Comparison of ENCODE assay signal across 1 cellular context in the genomic region with DNA sequence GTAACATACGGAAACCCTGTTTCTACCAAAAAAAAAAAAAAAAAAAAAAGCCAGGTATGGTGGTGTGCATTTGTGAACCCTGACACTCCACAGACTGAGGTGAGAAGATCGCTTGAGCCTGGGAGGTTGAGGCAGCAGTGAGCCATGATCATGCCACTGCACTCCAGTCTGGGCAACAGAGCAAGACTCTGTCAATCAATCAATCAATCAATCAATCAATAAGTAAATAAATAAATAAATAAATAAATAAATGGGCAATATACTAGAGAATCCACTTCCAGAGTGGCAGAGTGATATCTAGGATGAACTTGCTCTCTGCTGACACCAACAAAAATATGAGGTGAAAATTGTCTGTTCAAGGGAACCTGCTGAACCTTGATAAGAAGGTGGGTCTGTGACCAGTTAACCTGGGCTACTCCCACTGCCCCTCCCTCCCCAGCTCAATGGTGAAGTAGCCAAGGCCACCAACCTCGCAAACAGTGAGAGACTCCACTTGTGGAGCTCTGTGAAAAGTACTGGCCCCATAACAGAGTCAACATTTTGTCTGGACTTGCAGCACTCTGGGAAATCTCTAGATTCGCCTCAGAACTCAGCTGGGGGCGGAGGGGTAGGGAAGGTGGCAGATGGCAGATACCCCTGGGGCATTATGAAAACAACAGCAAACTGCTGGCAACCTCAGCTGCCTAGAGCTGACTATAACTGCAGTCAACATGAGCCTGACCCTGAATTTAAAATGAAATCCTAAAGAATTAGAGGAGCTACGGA.
TF ChIP-seq lines count a peak whose summit lies in the region.

No MANE protein-coding gene starts in this region.

TF ChIP-seq in K562, 482 proteins besides CTCF, POLR2A, EP300 and RAD21 (continued from another document):
- TF ChIP-seq, protein P1, sequence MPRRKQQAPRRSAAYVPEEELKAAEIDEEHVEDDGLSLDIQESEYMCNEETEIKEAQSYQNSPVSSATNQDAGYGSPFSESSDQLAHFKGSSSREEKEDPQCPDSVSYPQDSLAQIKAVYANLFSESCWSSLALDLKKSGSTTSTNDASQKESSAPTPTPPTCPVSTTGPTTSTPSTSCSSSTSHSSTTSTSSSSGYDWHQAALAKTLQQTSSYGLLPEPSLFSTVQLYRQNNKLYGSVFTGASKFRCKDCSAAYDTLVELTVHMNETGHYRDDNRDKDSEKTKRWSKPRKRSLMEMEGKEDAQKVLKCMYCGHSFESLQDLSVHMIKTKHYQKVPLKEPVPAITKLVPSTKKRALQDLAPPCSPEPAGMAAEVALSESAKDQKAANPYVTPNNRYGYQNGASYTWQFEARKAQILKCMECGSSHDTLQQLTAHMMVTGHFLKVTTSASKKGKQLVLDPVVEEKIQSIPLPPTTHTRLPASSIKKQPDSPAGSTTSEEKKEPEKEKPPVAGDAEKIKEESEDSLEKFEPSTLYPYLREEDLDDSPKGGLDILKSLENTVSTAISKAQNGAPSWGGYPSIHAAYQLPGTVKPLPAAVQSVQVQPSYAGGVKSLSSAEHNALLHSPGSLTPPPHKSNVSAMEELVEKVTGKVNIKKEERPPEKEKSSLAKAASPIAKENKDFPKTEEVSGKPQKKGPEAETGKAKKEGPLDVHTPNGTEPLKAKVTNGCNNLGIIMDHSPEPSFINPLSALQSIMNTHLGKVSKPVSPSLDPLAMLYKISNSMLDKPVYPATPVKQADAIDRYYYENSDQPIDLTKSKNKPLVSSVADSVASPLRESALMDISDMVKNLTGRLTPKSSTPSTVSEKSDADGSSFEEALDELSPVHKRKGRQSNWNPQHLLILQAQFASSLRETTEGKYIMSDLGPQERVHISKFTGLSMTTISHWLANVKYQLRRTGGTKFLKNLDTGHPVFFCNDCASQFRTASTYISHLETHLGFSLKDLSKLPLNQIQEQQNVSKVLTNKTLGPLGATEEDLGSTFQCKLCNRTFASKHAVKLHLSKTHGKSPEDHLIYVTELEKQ (CRISPR knock-in tag; IDR thresholded peaks at IDR 0.05), result no peak
- TF ChIP-seq ZEB2 (IDR thresholded peaks at IDR 0.05), result peak; percentile 40; the same call in 1 of the 2 replicates
- TF ChIP-seq, protein P2, sequence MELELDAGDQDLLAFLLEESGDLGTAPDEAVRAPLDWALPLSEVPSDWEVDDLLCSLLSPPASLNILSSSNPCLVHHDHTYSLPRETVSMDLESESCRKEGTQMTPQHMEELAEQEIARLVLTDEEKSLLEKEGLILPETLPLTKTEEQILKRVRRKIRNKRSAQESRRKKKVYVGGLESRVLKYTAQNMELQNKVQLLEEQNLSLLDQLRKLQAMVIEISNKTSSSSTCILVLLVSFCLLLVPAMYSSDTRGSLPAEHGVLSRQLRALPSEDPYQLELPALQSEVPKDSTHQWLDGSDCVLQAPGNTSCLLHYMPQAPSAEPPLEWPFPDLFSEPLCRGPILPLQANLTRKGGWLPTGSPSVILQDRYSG (tag; conservative IDR thresholded peaks at IDR 0.05; ENCODE audit: low read depth), result no peak
- TF ChIP-seq PURB (CRISPR knock-in tag; IDR thresholded peaks at IDR 0.05; ENCODE audit: low read depth), result no peak
- TF ChIP-seq ADNP (tag; IDR thresholded peaks at IDR 0.05), result no peak
- TF ChIP-seq, protein P3, sequence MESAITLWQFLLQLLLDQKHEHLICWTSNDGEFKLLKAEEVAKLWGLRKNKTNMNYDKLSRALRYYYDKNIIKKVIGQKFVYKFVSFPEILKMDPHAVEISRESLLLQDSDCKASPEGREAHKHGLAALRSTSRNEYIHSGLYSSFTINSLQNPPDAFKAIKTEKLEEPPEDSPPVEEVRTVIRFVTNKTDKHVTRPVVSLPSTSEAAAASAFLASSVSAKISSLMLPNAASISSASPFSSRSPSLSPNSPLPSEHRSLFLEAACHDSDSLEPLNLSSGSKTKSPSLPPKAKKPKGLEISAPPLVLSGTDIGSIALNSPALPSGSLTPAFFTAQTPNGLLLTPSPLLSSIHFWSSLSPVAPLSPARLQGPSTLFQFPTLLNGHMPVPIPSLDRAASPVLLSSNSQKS (CRISPR knock-in tag; IDR thresholded peaks at IDR 0.05), result no peak
- peak; percentile 65 for TF ChIP-seq ARID1B (IDR thresholded peaks at IDR 0.05)
- TF ChIP-seq ZBTB7A (IDR thresholded peaks at IDR 0.05; ENCODE audit: borderline replicate concordance, control insufficient read depth, low read depth, low read length), result peak; percentile 27; the same call in 1 of the 2 replicates
- TF ChIP-seq, protein P4, sequence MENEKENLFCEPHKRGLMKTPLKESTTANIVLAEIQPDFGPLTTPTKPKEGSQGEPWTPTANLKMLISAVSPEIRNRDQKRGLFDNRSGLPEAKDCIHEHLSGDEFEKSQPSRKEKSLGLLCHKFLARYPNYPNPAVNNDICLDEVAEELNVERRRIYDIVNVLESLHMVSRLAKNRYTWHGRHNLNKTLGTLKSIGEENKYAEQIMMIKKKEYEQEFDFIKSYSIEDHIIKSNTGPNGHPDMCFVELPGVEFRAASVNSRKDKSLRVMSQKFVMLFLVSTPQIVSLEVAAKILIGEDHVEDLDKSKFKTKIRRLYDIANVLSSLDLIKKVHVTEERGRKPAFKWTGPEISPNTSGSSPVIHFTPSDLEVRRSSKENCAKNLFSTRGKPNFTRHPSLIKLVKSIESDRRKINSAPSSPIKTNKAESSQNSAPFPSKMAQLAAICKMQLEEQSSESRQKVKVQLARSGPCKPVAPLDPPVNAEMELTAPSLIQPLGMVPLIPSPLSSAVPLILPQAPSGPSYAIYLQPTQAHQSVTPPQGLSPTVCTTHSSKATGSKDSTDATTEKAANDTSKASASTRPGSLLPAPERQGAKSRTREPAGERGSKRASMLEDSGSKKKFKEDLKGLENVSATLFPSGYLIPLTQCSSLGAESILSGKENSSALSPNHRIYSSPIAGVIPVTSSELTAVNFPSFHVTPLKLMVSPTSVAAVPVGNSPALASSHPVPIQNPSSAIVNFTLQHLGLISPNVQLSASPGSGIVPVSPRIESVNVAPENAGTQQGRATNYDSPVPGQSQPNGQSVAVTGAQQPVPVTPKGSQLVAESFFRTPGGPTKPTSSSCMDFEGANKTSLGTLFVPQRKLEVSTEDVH (IDR thresholded peaks at IDR 0.05; ENCODE audit: low read depth, partially characterized antibody), result no peak
- TF ChIP-seq TEAD4 (IDR thresholded peaks at IDR 0.05; ENCODE audit: low read length), result peak; percentile 42; the same call in 1 of the 2 replicates
- no peak for TF ChIP-seq TEAD4 (CRISPR knock-in tag; IDR thresholded peaks at IDR 0.05; ENCODE audit: borderline replicate concordance)
- no peak for TF ChIP-seq MYC (IDR thresholded peaks at IDR 0.05; ENCODE audit: low read depth, low read length)
- TF ChIP-seq MYC (CRISPR knock-in tag; IDR thresholded peaks at IDR 0.05; ENCODE audit: borderline replicate concordance, low read depth), result no peak
- TF ChIP-seq, protein P5, sequence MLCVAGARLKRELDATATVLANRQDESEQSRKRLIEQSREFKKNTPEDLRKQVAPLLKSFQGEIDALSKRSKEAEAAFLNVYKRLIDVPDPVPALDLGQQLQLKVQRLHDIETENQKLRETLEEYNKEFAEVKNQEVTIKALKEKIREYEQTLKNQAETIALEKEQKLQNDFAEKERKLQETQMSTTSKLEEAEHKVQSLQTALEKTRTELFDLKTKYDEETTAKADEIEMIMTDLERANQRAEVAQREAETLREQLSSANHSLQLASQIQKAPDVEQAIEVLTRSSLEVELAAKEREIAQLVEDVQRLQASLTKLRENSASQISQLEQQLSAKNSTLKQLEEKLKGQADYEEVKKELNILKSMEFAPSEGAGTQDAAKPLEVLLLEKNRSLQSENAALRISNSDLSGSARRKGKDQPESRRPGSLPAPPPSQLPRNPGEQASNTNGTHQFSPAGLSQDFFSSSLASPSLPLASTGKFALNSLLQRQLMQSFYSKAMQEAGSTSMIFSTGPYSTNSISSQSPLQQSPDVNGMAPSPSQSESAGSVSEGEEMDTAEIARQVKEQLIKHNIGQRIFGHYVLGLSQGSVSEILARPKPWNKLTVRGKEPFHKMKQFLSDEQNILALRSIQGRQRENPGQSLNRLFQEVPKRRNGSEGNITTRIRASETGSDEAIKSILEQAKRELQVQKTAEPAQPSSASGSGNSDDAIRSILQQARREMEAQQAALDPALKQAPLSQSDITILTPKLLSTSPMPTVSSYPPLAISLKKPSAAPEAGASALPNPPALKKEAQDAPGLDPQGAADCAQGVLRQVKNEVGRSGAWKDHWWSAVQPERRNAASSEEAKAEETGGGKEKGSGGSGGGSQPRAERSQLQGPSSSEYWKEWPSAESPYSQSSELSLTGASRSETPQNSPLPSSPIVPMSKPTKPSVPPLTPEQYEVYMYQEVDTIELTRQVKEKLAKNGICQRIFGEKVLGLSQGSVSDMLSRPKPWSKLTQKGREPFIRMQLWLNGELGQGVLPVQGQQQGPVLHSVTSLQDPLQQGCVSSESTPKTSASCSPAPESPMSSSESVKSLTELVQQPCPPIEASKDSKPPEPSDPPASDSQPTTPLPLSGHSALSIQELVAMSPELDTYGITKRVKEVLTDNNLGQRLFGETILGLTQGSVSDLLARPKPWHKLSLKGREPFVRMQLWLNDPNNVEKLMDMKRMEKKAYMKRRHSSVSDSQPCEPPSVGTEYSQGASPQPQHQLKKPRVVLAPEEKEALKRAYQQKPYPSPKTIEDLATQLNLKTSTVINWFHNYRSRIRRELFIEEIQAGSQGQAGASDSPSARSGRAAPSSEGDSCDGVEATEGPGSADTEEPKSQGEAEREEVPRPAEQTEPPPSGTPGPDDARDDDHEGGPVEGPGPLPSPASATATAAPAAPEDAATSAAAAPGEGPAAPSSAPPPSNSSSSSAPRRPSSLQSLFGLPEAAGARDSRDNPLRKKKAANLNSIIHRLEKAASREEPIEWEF (CRISPR knock-in tag; IDR thresholded peaks at IDR 0.05), result peak; percentile 92
- 0 out of 4 replicates have a peak, but pooled peaks of 1 of the 2 experiments have one; percentile 27 for TF ChIP-seq SIN3A (IDR thresholded peaks at IDR 0.05; ENCODE audit: borderline replicate concordance in 2 of 2, control insufficient read depth in 1 of 2, low read depth in 2 of 2, low read length in 2 of 2)
- peak; percentile 76 for TF ChIP-seq TCF3 (CRISPR knock-in tag; IDR thresholded peaks at IDR 0.05)
- TF ChIP-seq, protein P6, sequence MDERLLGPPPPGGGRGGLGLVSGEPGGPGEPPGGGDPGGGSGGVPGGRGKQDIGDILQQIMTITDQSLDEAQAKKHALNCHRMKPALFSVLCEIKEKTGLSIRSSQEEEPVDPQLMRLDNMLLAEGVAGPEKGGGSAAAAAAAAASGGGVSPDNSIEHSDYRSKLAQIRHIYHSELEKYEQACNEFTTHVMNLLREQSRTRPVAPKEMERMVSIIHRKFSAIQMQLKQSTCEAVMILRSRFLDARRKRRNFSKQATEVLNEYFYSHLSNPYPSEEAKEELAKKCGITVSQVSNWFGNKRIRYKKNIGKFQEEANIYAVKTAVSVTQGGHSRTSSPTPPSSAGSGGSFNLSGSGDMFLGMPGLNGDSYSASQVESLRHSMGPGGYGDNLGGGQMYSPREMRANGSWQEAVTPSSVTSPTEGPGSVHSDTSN (CRISPR knock-in tag; IDR thresholded peaks at IDR 0.05; ENCODE audit: low read depth), result no peak
- TF ChIP-seq, protein P6 (tag; conservative IDR thresholded peaks at IDR 0.05; ENCODE audit: low read depth), result 0 out of 2 replicates have a peak, but pooled peaks have one; percentile 52
- peak; percentile 40 for TF ChIP-seq MEIS2 (IDR thresholded peaks at IDR 0.05; ENCODE audit: partially characterized antibody)
- peak; percentile 31; the same call in 1 of the 2 replicates for TF ChIP-seq ZKSCAN1 (IDR thresholded peaks at IDR 0.05; ENCODE audit: low read depth, low read length)
- TF ChIP-seq, protein P7, sequence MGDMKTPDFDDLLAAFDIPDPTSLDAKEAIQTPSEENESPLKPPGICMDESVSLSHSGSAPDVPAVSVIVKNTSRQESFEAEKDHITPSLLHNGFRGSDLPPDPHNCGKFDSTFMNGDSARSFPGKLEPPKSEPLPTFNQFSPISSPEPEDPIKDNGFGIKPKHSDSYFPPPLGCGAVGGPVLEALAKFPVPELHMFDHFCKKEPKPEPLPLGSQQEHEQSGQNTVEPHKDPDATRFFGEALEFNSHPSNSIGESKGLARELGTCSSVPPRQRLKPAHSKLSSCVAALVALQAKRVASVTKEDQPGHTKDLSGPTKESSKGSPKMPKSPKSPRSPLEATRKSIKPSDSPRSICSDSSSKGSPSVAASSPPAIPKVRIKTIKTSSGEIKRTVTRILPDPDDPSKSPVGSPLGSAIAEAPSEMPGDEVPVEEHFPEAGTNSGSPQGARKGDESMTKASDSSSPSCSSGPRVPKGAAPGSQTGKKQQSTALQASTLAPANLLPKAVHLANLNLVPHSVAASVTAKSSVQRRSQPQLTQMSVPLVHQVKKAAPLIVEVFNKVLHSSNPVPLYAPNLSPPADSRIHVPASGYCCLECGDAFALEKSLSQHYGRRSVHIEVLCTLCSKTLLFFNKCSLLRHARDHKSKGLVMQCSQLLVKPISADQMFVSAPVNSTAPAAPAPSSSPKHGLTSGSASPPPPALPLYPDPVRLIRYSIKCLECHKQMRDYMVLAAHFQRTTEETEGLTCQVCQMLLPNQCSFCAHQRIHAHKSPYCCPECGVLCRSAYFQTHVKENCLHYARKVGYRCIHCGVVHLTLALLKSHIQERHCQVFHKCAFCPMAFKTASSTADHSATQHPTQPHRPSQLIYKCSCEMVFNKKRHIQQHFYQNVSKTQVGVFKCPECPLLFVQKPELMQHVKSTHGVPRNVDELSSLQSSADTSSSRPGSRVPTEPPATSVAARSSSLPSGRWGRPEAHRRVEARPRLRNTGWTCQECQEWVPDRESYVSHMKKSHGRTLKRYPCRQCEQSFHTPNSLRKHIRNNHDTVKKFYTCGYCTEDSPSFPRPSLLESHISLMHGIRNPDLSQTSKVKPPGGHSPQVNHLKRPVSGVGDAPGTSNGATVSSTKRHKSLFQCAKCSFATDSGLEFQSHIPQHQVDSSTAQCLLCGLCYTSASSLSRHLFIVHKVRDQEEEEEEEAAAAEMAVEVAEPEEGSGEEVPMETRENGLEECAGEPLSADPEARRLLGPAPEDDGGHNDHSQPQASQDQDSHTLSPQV (IDR thresholded peaks at IDR 0.05), result 0 out of 2 replicates have a peak, but pooled peaks have one; percentile 39
- TF ChIP-seq MCM2 (IDR thresholded peaks at IDR 0.05; ENCODE audit: low read depth), result no peak
- TF ChIP-seq POLR2AphosphoS5 (IDR thresholded peaks at IDR 0.05; ENCODE audit: control insufficient read depth, insufficient read depth, low read depth, low read length), result peak; percentile 46; the same call in 1 of the 2 replicates
- 0 out of 2 replicates have a peak, but pooled peaks have one; percentile 39 for TF ChIP-seq DPF2 (IDR thresholded peaks at IDR 0.05)
- TF ChIP-seq ZNF696 (CRISPR knock-in tag; conservative IDR thresholded peaks at IDR 0.05), result no peak
- peak; percentile 78 for TF ChIP-seq CBFA2T3 (IDR thresholded peaks at IDR 0.05)
TF ChIP-seq in K562: peak in this region for 19.
